8 cellular contexts compared by ENCODE assay signal in the genomic region with DNA sequence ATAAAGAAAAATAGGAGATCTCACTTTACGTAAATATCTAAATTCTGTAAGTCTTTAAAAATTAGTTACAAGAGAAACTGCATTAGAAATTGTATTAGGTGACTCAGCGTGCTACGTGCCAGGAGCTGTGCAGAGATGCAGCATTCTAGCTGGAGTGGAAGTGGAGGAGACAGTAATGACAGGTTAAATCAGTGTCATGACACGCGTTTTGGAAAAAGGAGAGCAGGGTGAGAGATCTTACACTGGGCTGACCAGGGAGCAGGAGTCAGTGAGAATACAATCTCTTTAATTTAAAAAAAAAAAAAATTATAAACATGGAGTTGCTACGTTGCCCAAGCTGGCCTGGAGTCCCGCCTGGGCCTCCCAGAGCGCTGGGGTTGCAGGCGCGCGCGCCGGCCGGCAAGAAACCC. TPM values are rescaled to one million over a fixed set of nuclear protein-coding genes. Genes with fewer than 3 reads are reported as not detected.
DNase-seq lines count a peak whose midpoint lies in the region; ATAC-seq and TF ChIP-seq lines count a peak whose summit lies in the region.

No MANE protein-coding gene starts in this region.

- H2AFZ ChIP-seq in SU-DHL-6 (ENCODE audit: low read depth, low read length, severe bottlenecking) (peak overlapping the region; percentile 56), osteoblast (ENCODE audit: low read length) (peak overlapping the region; percentile 85)

- H3K79me2 ChIP-seq in SU-DHL-6 (ENCODE audit: insufficient read depth, low read length) = peaks cover 20% of the 10 kb centered on the region; the same call in 1 of the 2 replicates
- H3K79me2 ChIP-seq in osteoblast (ENCODE audit: insufficient read depth, low read length) = peaks cover 20% of the 10 kb centered on the region

- H3K9me3 ChIP-seq in SU-DHL-6 (ENCODE audit: insufficient read depth, low read length) = no peaks in the 10 kb centered on the region
- H3K9me3 ChIP-seq in osteoblast (ENCODE audit: low read depth, low read length) = no peaks in the 10 kb centered on the region

- peak; percentile 30 for DNase-seq in DMS79 treated with DMSO at 0.1 percent for 48 hours (lab: John Stamatoyannopoulos, UW)
- DNase-seq in DMS79 (lab: John Stamatoyannopoulos, UW) = no peak
- DNase-seq in fibroblast of mammary gland (ENCODE audit: low read depth) = peak; percentile 71
- DNase-seq in osteoblast (ENCODE audit: insufficient read length, low spot score, missing footprints) = peak; percentile 73
- DNase-seq in NCI-H226 = no peak

- peaks cover 11% of the 10 kb centered on the region; the same call in 1 of the 2 replicates for H3F3A ChIP-seq in SU-DHL-6 (ENCODE audit: insufficient read depth)

- no peaks in the 10 kb centered on the region for H3K9me2 ChIP-seq in SU-DHL-6 (replicated peaks; ENCODE audit: insufficient read depth, low read length)

- ATAC-seq in GM19467 (IDR thresholded peaks at IDR 0.05; ENCODE audit: unreplicated experiment) = peak; percentile 9
- ATAC-seq in HG03558 (IDR thresholded peaks at IDR 0.05; ENCODE audit: extremely low read depth, unreplicated experiment) = peak; percentile 4

- TF ChIP-seq CTCF in SU-DHL-6 (IDR thresholded peaks at IDR 0.05; ENCODE audit: insufficient read depth, low read length, poor library complexity, severe bottlenecking) (no peak), fibroblast of mammary gland (conservative IDR thresholded peaks at IDR 0.05; ENCODE audit: control insufficient read depth, insufficient read depth, low read depth, low read length) (no peak), osteoblast (IDR thresholded peaks at IDR 0.05; ENCODE audit: extremely low read depth, low read depth, low read length) (no peak)

- H3K27ac ChIP-seq in SU-DHL-6 (ENCODE audit: low read depth, low read length) = peak overlapping the region; percentile 53
- H3K27ac ChIP-seq in osteoblast (ENCODE audit: low read depth, low read length) = peak overlapping the region; percentile 71

- no peaks in the 10 kb centered on the region for H4K20me1 ChIP-seq in SU-DHL-6 (ENCODE audit: low read depth, low read length)
- H4K20me1 ChIP-seq in osteoblast (ENCODE audit: insufficient read depth, low read length) = peaks cover 3% of the 10 kb centered on the region

- H3K4me2 ChIP-seq in SU-DHL-6 (ENCODE audit: low read depth, low read length, poor library complexity, severe bottlenecking) = peak overlapping the region; percentile 93
- H3K4me2 ChIP-seq in osteoblast (ENCODE audit: insufficient read depth, low read length) = peak overlapping the region; percentile 95

- peak overlapping the region; percentile 65 for H3K4me3 ChIP-seq in SU-DHL-6 (ENCODE audit: insufficient read depth, low read length, poor library complexity, severe bottlenecking)
- H3K4me3 ChIP-seq in fibroblast of mammary gland (ENCODE audit: control insufficient read depth, low read depth, low read length) = peak overlapping the region; percentile 79
- peak overlapping the region; percentile 84 for H3K4me3 ChIP-seq in osteoblast (ENCODE audit: insufficient read depth, low read length)

- H3K27me3 ChIP-seq in SU-DHL-6 (ENCODE audit: low read length) = no peaks in the 10 kb centered on the region
- H3K27me3 ChIP-seq in osteoblast (ENCODE audit: insufficient read depth, low read length) = no peaks in the 10 kb centered on the region

- H3K36me3 ChIP-seq in SU-DHL-6 (ENCODE audit: low read length) = peaks cover 12% of the 10 kb centered on the region
- H3K36me3 ChIP-seq in osteoblast (ENCODE audit: insufficient read depth, low read length) = peaks cover 20% of the 10 kb centered on the region

- peak overlapping the region; percentile 75 for H3K9ac ChIP-seq in SU-DHL-6 (ENCODE audit: low read length)

- peaks cover 12% of the 10 kb centered on the region for H3K4me1 ChIP-seq in osteoblast (ENCODE audit: insufficient read depth, low read length)

RNA-seq across cellular contexts. Expression of a gene that starts 0.6 kb away (rescaled TPM):
- total RNA-seq in osteoblast = 27.4 and 32.6 TPM in 2 replicates

RNA-seq across cellular contexts. Expression of a gene that starts 58.6 kb away (rescaled TPM):
- total RNA-seq in osteoblast = 104 and 107 TPM in 2 replicates

Comparison
In these comparisons a context has a peak if more than half of its experiments do, and no peak if none do; other contexts are left out.
1. DNase-seq: peak in DMS79 treated with DMSO at 0.1 percent for 48 hours (single experiment), fibroblast of mammary gland (single experiment) and osteoblast (single experiment); none in DMS79 (single experiment) and NCI-H226 (single experiment).
2. Peak in every context shown above with its lines, with median percentiles within 50 percentile points of each other: H3K4me3 ChIP-seq.